8 cellular contexts compared by ENCODE assay signal in the genomic region with DNA sequence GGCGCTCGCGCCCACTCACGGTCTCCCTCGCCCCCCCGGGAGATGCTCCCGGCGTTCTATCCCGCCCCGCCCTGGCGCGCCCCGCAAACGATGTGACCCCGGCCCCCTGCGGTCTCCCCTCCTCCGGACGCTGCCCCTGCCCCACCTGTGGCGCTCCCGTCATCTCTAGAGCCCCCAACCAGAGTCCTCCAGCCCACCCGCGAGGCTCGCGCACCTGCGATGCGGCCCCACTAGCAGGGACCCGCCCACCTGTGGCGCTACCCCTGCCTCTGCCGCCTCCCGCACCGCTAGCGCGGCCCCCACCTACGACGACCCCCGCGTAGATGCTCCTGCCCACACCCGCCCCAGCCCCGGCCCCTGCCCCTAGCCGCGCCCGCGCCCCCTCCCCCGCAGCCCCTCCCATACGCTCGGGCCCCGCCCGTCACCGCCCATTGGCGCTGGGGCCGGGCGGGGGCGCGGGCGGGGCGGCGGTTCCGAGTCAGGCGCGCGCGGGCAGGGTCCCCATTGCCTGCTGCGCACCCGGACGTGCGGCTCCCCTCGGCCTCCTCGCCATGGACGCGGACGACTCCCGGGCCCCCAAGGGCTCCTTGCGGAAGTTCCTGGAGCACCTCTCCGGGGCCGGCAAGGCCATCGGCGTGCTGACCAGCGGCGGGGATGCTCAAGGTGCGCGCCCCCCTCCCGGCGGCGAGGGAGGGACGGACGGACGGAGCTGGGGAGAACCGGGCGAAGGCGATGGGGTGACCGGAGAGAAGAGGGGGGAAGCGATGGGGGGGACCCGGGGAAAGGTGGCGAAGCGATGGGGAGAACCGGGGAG. TPM values are rescaled to one million over a fixed set of nuclear protein-coding genes. Genes with fewer than 3 reads are reported as not detected.
DNase-seq lines count a peak whose midpoint lies in the region; ATAC-seq and TF ChIP-seq lines count a peak whose summit lies in the region.

A gene (plus strand): TSS at position 504 of the 814 bp plus-strand sequence. CDS start 48 bp downstream, at position 552.

- 0 to 1% methylated on average over 61 to 96 of the region's 96 CpGs for WGBS in lung, 2 donors

- H3K27me3 Mint-ChIP-seq in Caco-2 (ENCODE audit: insufficient read depth, unreplicated experiment): no peaks in the 10 kb centered on the region
- peaks cover 33% of the 10 kb centered on the region for H3K27me3 Mint-ChIP-seq in dendritic cell treated with granulocyte-macrophage colony-stimulating factor and Interleukin-4, amounts not matched to agents 40 ng/mL and 50 ng/mL, for 4 days

- TF ChIP-seq CTCF in Caco-2 (IDR thresholded peaks at IDR 0.05; ENCODE audit: insufficient read depth in 1 of 2, low read depth in 1 of 2, low read length in 1 of 2, severe bottlenecking in 1 of 2, unreplicated experiment in 1 of 2) (no peak), GM20000 (IDR thresholded peaks at IDR 0.05; ENCODE audit: extremely low read depth, missing control alignments) (no peak), lung (IDR thresholded peaks at IDR 0.05; ENCODE audit: control extremely low read depth, extremely low read depth) (no peak)

- H3K27ac ChIP-seq in HUES6 (ENCODE audit: low read depth, low read length) (peak within 1 kb of the TSS; percentile 82; the same call in 1 of the 2 replicates), lung (ENCODE audit: low read depth in 1 of 2, low read length in 1 of 2) (peak within 1 kb of the TSS; percentile 33 to 91)

- CTCF ChIA-PET in Caco-2 (lab: Charles Lee): interaction anchor here (0.6 kb wide), 2 partner anchors 129 to 1364 kb away, joined by 10 to 11 read pairs; no protein-coding TSS in a partner anchor

- H3K36me3 Mint-ChIP-seq in Caco-2 (ENCODE audit: insufficient read depth, unreplicated experiment): peaks cover 49% of the 10 kb centered on the region
- H3K36me3 Mint-ChIP-seq in dendritic cell treated with granulocyte-macrophage colony-stimulating factor and Interleukin-4, amounts not matched to agents 40 ng/mL and 50 ng/mL, for 4 days (ENCODE audit: low read depth): peaks cover 50% of the 10 kb centered on the region

- peak within 1 kb of the TSS; percentile 84 for H3K9ac ChIP-seq in HUES6 (ENCODE audit: low read length)

- peak; percentile 69 for ATAC-seq in lung (ENCODE audit: insufficient read depth, low FRiP score)

- H3K4me3 Mint-ChIP-seq in Caco-2 (ENCODE audit: unreplicated experiment): peak within 1 kb of the TSS; percentile 95
- H3K4me3 Mint-ChIP-seq in dendritic cell treated with granulocyte-macrophage colony-stimulating factor and Interleukin-4, amounts not matched to agents 40 ng/mL and 50 ng/mL, for 4 days: peak within 1 kb of the TSS; percentile 99

- H3K27me3 ChIP-seq in Caco-2 (replicated peaks; ENCODE audit: control insufficient read depth, insufficient read depth, low read length) (no peaks in the 10 kb centered on the region), HUES6 (ENCODE audit: control insufficient read depth, insufficient read depth, low read length) (peaks cover 21% of the 10 kb centered on the region), lung (ENCODE audit: control insufficient read depth, insufficient read depth) (no peaks in the 10 kb centered on the region)

- peak within 1 kb of the TSS; percentile 97 for H3K4me3 ChIP-seq in Caco-2 (ENCODE audit: low read depth, low read length)
- peak within 1 kb of the TSS; percentile 89 for H3K4me3 ChIP-seq in HUES6 (ENCODE audit: low read depth, low read length)
- H3K4me3 ChIP-seq in lung: peak within 1 kb of the TSS; percentile 75

- peaks cover 23% of the 10 kb centered on the region for H3K4me1 Mint-ChIP-seq in Caco-2 (ENCODE audit: low read depth, unreplicated experiment)
- peaks cover 32% of the 10 kb centered on the region for H3K4me1 Mint-ChIP-seq in dendritic cell treated with granulocyte-macrophage colony-stimulating factor and Interleukin-4, amounts not matched to agents 40 ng/mL and 50 ng/mL, for 4 days (ENCODE audit: low read depth)

- POLR2A ChIA-PET in Caco-2 (lab: Charles Lee): interaction anchor here (1.0 kb wide), 1 partner anchor 24 kb away, joined by 4 read pairs; no protein-coding TSS in a partner anchor

- peak within 1 kb of the TSS; percentile 64 for H3K27ac Mint-ChIP-seq in Caco-2 (ENCODE audit: unreplicated experiment)
- H3K27ac Mint-ChIP-seq in dendritic cell treated with granulocyte-macrophage colony-stimulating factor and Interleukin-4, amounts not matched to agents 40 ng/mL and 50 ng/mL, for 4 days: peak within 1 kb of the TSS; percentile 94

- H3K9me3 Mint-ChIP-seq in Caco-2 (ENCODE audit: unreplicated experiment): no peaks in the 10 kb centered on the region
- no peaks in the 10 kb centered on the region for H3K9me3 Mint-ChIP-seq in dendritic cell treated with granulocyte-macrophage colony-stimulating factor and Interleukin-4, amounts not matched to agents 40 ng/mL and 50 ng/mL, for 4 days

- H3K36me3 ChIP-seq in Caco-2 (ENCODE audit: control insufficient read depth, insufficient read depth, low read length) (no peaks in the 10 kb centered on the region), HUES6 (ENCODE audit: control insufficient read depth, insufficient read depth, low read length) (peaks cover 21% of the 10 kb centered on the region), lung (ENCODE audit: control insufficient read depth in 2 of 2, insufficient read depth in 2 of 2, low read length in 2 of 2) (peaks cover 0 to 2% of the 10 kb centered on the region in 2 donors)

- no TSS peak for BruUV-seq in Caco-2 (replicated peaks; lab: Mats Ljungman, UMichigan)

- DNase-seq in Caco-2 (peak in 1 of 2 experiments; percentile 81), GM20000 (ENCODE audit: low spot score) (peak; percentile 92), lung (ENCODE audit: low spot score) (no peak), amniotic stem cell (lab: John Stamatoyannopoulos, UW) (no peak)
- DNase-seq in activated CD4-positive, alpha-beta T cell treated with anti-CD3 and anti-CD28 coated beads for 24 hours (ENCODE audit: low read depth in 2 of 2): peak; percentile 48 to 57
- peak; percentile 46 for DNase-seq in stimulated activated CD8-positive, alpha-beta memory T cell treated with anti-CD3 and anti-CD28 coated beads, Interleukin-12 subunit alpha, Interleukin-12 subunit beta, amount 100 ng/mL, for 24 hours (ENCODE audit: extremely low read depth)

- intact Hi-C loops in Caco-2 (cut with micrococcal nuclease; ENCODE audit: unreplicated experiment): no loop called here
- intact Hi-C loops in dendritic cell treated with granulocyte-macrophage colony-stimulating factor and Interleukin-4, amounts not matched to agents 40 ng/mL and 50 ng/mL, for 4 days (cut with micrococcal nuclease): no loop called here

- H3K9me3 ChIP-seq in Caco-2: no peaks in the 10 kb centered on the region
- no peaks in the 10 kb centered on the region for H3K9me3 ChIP-seq in HUES6 (ENCODE audit: control insufficient read depth, insufficient read depth, low read depth, low read length)
- no peaks in the 10 kb centered on the region for H3K9me3 ChIP-seq in lung (ENCODE audit: control insufficient read depth in 2 of 2, insufficient read depth in 1 of 2, low read length in 1 of 2)

- peaks cover 36% of the 10 kb centered on the region for H3K4me1 ChIP-seq in Caco-2
- peaks cover 20% of the 10 kb centered on the region for H3K4me1 ChIP-seq in HUES6 (ENCODE audit: control insufficient read depth, insufficient read depth, low read length)
- H3K4me1 ChIP-seq in lung (ENCODE audit: control insufficient read depth in 2 of 2, insufficient read depth in 2 of 2, low read length in 2 of 2): peaks cover 0 to 15% of the 10 kb centered on the region in 2 donors

RNA-seq across cellular contexts. Expression of the gene that starts here (rescaled TPM):
- total RNA-seq in Caco-2 (2022) (218 and 234 TPM in 2 replicates), lung (10 to 100 TPM; 18.1 to 49.8 TPM)
- 10 to 100 TPM; 15.1 to 45.6 TPM for polyA plus RNA-seq in lung

Comparison
In these comparisons a context has a peak if more than half of its experiments do, and no peak if none do; other contexts are left out.
1. DNase-seq: peak in GM20000 (single experiment), activated CD4-positive, alpha-beta T cell treated with anti-CD3 and anti-CD28 coated beads for 24 hours (2 of 2) and stimulated activated CD8-positive, alpha-beta memory T cell treated with anti-CD3 and anti-CD28 coated beads, Interleukin-12 subunit alpha, Interleukin-12 subunit beta, amount 100 ng/mL, for 24 hours (single experiment); none in lung (single experiment) and amniotic stem cell (single experiment).
2. Peak in every context shown above with its lines, with median percentiles within 50 percentile points of each other: H3K4me3 ChIP-seq.